ENCODE assay signal across 8 cellular contexts in the genomic region with DNA sequence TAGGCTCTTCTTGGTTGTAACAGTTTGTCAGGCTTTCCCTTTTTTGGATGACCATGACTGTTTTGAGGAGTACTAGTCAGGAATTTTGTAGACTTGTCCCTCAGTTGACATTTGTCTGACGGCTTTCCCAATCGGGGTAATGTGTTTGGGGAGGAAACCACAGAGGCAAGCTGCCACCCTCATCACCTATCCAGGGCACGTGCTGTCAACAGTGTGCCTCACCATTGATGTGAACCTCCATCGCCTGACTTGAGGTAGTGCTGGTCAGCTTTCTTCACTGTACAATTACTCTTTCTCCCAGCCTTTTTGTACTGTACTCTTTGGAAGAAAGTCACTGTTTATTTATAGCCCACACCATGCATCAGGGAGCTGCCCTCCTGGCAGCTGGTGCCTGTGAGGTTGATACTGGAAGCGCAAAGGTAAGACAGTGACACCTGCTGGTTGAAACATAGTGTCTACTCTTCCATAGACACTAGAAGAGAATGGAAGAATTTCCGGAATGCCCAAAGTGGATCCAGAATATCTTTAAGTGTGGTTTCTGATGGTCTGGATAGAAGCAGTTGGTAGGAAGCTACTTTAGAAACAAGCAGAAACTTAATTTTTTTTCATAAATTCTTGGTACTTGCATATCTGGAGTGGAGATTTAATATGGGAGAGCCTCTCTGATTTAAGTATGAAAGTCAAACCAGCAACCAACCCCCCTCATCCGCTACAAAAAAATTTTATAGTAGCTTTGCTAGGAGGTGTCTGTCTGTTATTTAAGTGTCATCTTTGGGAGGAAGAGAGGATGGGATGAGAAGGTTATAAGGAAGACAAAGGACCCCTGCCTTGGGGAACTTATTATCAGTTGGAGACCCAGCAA.
DNase-seq lines count a peak whose midpoint lies in the region; ATAC-seq, FAIRE-seq and TF ChIP-seq lines count a peak whose summit lies in the region.

No MANE protein-coding gene starts in this region.

- TF ChIP-seq CTCF in GM06990 (IDR thresholded peaks at IDR 0.05; ENCODE audit: insufficient read depth, low read length, poor library complexity, severe bottlenecking): peak; percentile 75
- peak; percentile 64 to 77 for TF ChIP-seq CTCF in mammary epithelial cell (conservative IDR thresholded peaks at IDR 0.05 in 1 of 2, IDR thresholded peaks at IDR 0.05 in 1 of 2; ENCODE audit: extremely low read depth in 1 of 2, insufficient read depth in 1 of 2, low read depth in 1 of 2, low read length in 2 of 2)

- CTCF ChIA-PET in mammary epithelial cell (lab: Charles Lee; ENCODE audit: low non-redundant PET): interaction anchor here (0.5 to 0.6 kb wide), 2 partner anchors 440 to 728 kb away, joined by 3 read pairs; no protein-coding TSS in a partner anchor

- no peaks in the 10 kb centered on the region for H3K27me3 ChIP-seq in GM06990 (replicated peaks; ENCODE audit: control insufficient read depth, insufficient read depth, low read length)
- no peaks in the 10 kb centered on the region for H3K27me3 ChIP-seq in mammary epithelial cell (ENCODE audit: insufficient read depth, low read length)

- no peak overlapping the region for H2AFZ ChIP-seq in mammary epithelial cell (ENCODE audit: low read depth, low read length)

- no peaks in the 10 kb centered on the region for H4K20me1 ChIP-seq in mammary epithelial cell (ENCODE audit: insufficient read depth, low read length)

- H3K4me3 ChIP-seq in GM06990 (replicated peaks; ENCODE audit: low read depth, low read length): no peak overlapping the region
- no peak overlapping the region for H3K4me3 ChIP-seq in mammary epithelial cell (replicated peaks in 1 of 3; ENCODE audit: insufficient read depth in 1 of 3, low read depth in 2 of 3, low read length in 3 of 3)

- H3K9ac ChIP-seq in mammary epithelial cell (ENCODE audit: insufficient read depth, low read length): no peak overlapping the region

- dilution Hi-C loops in mammary epithelial cell (cut with HindIII; ENCODE audit: low sequenced_read_pairs): no loop called here

- H3K4me1 ChIP-seq in mammary epithelial cell (ENCODE audit: insufficient read depth, low read length): no peaks in the 10 kb centered on the region

- no peaks in the 10 kb centered on the region for H3K79me2 ChIP-seq in mammary epithelial cell (ENCODE audit: insufficient read depth, low read length)

- 84% methylated on average over 7 of the region's 7 CpGs for WGBS in mammary epithelial cell (ENCODE audit: low coverage, missing lambda C conversion rate)

- in situ Hi-C loops in mammary epithelial cell (cut with MboI; ENCODE audit: low sequenced_read_pairs in 2 of 2): no loop called here

- no TSS peak for BruUV-seq in mammary epithelial cell (replicated peaks; lab: Mats Ljungman, UMichigan)

- intact Hi-C loops in mammary epithelial cell (cut with micrococcal nuclease) (loop anchor here (2.0 kb wide), 1 partner anchor 733 kb away; no protein-coding TSS in a partner anchor), left colon (cut with DNase I, micrococcal nuclease) (no loop called here)

- peak; percentile 62 for ATAC-seq in HG03378 (IDR thresholded peaks at IDR 0.05; ENCODE audit: unreplicated experiment)
- ATAC-seq in left colon: peak; percentile 88
- no peak for ATAC-seq in HG03342 (IDR thresholded peaks at IDR 0.05; ENCODE audit: unreplicated experiment)

- FAIRE-seq in A204.1 (lab: Jason Lieb, UNC) (peak; percentile 48), urothelium cell line (lab: Jason Lieb, UNC) (no peak)

- H3K4me2 ChIP-seq in mammary epithelial cell (ENCODE audit: insufficient read depth, low read depth, low read length): no peak overlapping the region

- H3K27ac ChIP-seq in mammary epithelial cell (ENCODE audit: insufficient read depth, low read depth, low read length): no peak overlapping the region

- DNase-seq in GM06990 (ENCODE audit: extremely low read depth, insufficient read length) (no peak), NCI-H524 treated with DMSO at 0.1 percent for 48 hours (lab: John Stamatoyannopoulos, UW) (peak; percentile 37), mammary epithelial cell (peak; percentile 55), left colon (no peak), urothelium cell line (ENCODE audit: low spot score) (peak; percentile 52)

- H3K9me3 ChIP-seq in mammary epithelial cell (replicated peaks; ENCODE audit: insufficient read depth, low read length): no peaks in the 10 kb centered on the region

- H3K36me3 ChIP-seq in GM06990 (ENCODE audit: control insufficient read depth, insufficient read depth, low read length): no peaks in the 10 kb centered on the region
- no peaks in the 10 kb centered on the region for H3K36me3 ChIP-seq in mammary epithelial cell (ENCODE audit: insufficient read depth, low read length)

Comparison
In these comparisons a context has a peak if more than half of its experiments do, and no peak if none do; other contexts are left out.
1. DNase-seq: peak in NCI-H524 treated with DMSO at 0.1 percent for 48 hours (single experiment), mammary epithelial cell (single experiment) and urothelium cell line (single experiment); none in GM06990 (single experiment) and left colon (0 of 2).